In genomic region chr2:429142-429541, GRCh38 we compare ENCODE assay signal across 23 cellular contexts.
DNase-seq lines count a peak whose midpoint lies in the region; ATAC-seq and TF ChIP-seq lines count a peak whose summit lies in the region.
"Had no signal": no experiment of that assay in that cellular context is flagged by ENCODE, and none has a peak within 500 bp of the region (broad histone marks: within the 10 kb centered on the region; RNA-seq: fewer than 3 reads in every experiment).

No MANE protein-coding gene starts in this region.

- H3K4me3 ChIP-seq in OCI-LY7 (ENCODE audit: low read depth, low read length, poor library complexity, severe bottlenecking), result no peak overlapping the region
- no peak overlapping the region for H3K4me3 ChIP-seq in body of pancreas
- H3K4me3 ChIP-seq in thyroid gland (replicated peaks in 1 of 3), result no peak overlapping the region
- H3K4me3 ChIP-seq: psoas muscle, skin epidermis, vagina had no signal

- no peak overlapping the region for H3K4me2 ChIP-seq in OCI-LY7 (ENCODE audit: low read length)

- H3K9me3 ChIP-seq in OCI-LY7 (ENCODE audit: low read length) (no peaks in the 10 kb centered on the region), body of pancreas (no peaks in the 10 kb centered on the region), thyroid gland (no peaks in the 10 kb centered on the region)
- H3K9me3 ChIP-seq: psoas muscle, vagina had no signal

- BruUV-seq in OCI-LY7 (replicated peaks; lab: Mats Ljungman, UMichigan), result no TSS peak

- peaks cover 1% of the 10 kb centered on the region for H3K36me3 Mint-ChIP-seq in activated T-cell treated with anti-CD3 and anti-CD28 coated beads, Interleukin-2, amount 50 U/mL, for 4 hours (ENCODE audit: insufficient read depth)
- H3K36me3 Mint-ChIP-seq in effector memory CD8-positive, alpha-beta T cell (ENCODE audit: insufficient read depth), result peaks cover 4% of the 10 kb centered on the region
- peaks cover 0 to 3% of the 10 kb centered on the region in 2 donors for H3K36me3 Mint-ChIP-seq in stimulated activated naive B cell treated with anti-CD40 and anti-IgM and Interleukin-4, amounts not matched to agents 10 μg/mL and 1 μg/mL and 100 μg/mL, for 72 hours

- WGBS in body of pancreas, 2 donors, result 89 to 92% methylated on average over 7 of the region's 7 CpGs
- 96 to 97% methylated on average over 7 of the region's 7 CpGs for WGBS in thyroid gland, 2 donors

- POLR2A ChIA-PET in OCI-LY7 (lab: Charles Lee), result no interaction called here

- peak overlapping the region; percentile 57; the same call in 1 of the 2 replicates for H2AFZ ChIP-seq in OCI-LY7 (ENCODE audit: low read length)

- H4K20me1 ChIP-seq in OCI-LY7 (ENCODE audit: insufficient read depth, low read length), result no peaks in the 10 kb centered on the region

- H3K4me1 ChIP-seq in OCI-LY7 (ENCODE audit: insufficient read depth, low read length, poor library complexity, severe bottlenecking) (no peaks in the 10 kb centered on the region), body of pancreas (no peaks in the 10 kb centered on the region), thyroid gland (no peaks in the 10 kb centered on the region)
- H3K4me1 ChIP-seq: psoas muscle, vagina had no signal

- TF ChIP-seq CTCF in OCI-LY7 (conservative IDR thresholded peaks at IDR 0.05; ENCODE audit: low read length), result no peak
- TF ChIP-seq CTCF in body of pancreas (IDR thresholded peaks at IDR 0.05), result no peak
- TF ChIP-seq CTCF in thyroid gland (IDR thresholded peaks at IDR 0.05), result no peak

- TF ChIP-seq POLR2A in body of pancreas (IDR thresholded peaks at IDR 0.05) (no peak), thyroid gland (IDR thresholded peaks at IDR 0.05) (no peak)

- H3K79me2 ChIP-seq in OCI-LY7 (ENCODE audit: insufficient read depth, low read depth, low read length), result no peaks in the 10 kb centered on the region

- H3K4me1 Mint-ChIP-seq in activated T-cell treated with anti-CD3 and anti-CD28 coated beads, Interleukin-2, amount 50 U/mL, for 4 hours (ENCODE audit: low read depth), result peaks cover 26% of the 10 kb centered on the region
- peaks cover 26 to 30% of the 10 kb centered on the region in 2 donors for H3K4me1 Mint-ChIP-seq in effector memory CD8-positive, alpha-beta T cell (ENCODE audit: low read depth in 2 of 2)
- H3K4me1 Mint-ChIP-seq in stimulated activated naive B cell treated with anti-CD40 and anti-IgM and Interleukin-4, amounts not matched to agents 10 μg/mL and 1 μg/mL and 100 μg/mL, for 72 hours, result peaks cover 19 to 27% of the 10 kb centered on the region in 2 donors

- H3K9me3 Mint-ChIP-seq in activated T-cell treated with anti-CD3 and anti-CD28 coated beads, Interleukin-2, amount 50 U/mL, for 4 hours, result no peaks in the 10 kb centered on the region
- peaks cover 0 to 3% of the 10 kb centered on the region in 2 donors for H3K9me3 Mint-ChIP-seq in effector memory CD8-positive, alpha-beta T cell
- no peaks in the 10 kb centered on the region for H3K9me3 Mint-ChIP-seq in stimulated activated naive B cell treated with anti-CD40 and anti-IgM and Interleukin-4, amounts not matched to agents 10 μg/mL and 1 μg/mL and 100 μg/mL, for 72 hours
- H3K9me3 Mint-ChIP-seq: neural crest cell had no signal

- peak overlapping the region; percentile 77 for H3K4me3 Mint-ChIP-seq in activated T-cell treated with anti-CD3 and anti-CD28 coated beads, Interleukin-2, amount 50 U/mL, for 4 hours
- peak overlapping the region; percentile 81 to 82 for H3K4me3 Mint-ChIP-seq in effector memory CD8-positive, alpha-beta T cell
- H3K4me3 Mint-ChIP-seq in stimulated activated naive B cell treated with anti-CD40 and anti-IgM and Interleukin-4, amounts not matched to agents 10 μg/mL and 1 μg/mL and 100 μg/mL, for 72 hours, result peak overlapping the region; percentile 69 to 85
- H3K4me3 Mint-ChIP-seq: neural crest cell had no signal

- peak overlapping the region; percentile 94 to 96 for H3K27ac Mint-ChIP-seq in effector memory CD8-positive, alpha-beta T cell
- peak overlapping the region; percentile 91 for H3K27ac Mint-ChIP-seq in stimulated activated naive B cell treated with anti-CD40 and anti-IgM and Interleukin-4, amounts not matched to agents 10 μg/mL and 1 μg/mL and 100 μg/mL, for 72 hours

- no peaks in the 10 kb centered on the region for H3K27me3 ChIP-seq in body of pancreas
- no peaks in the 10 kb centered on the region for H3K27me3 ChIP-seq in thyroid gland
- H3K27me3 ChIP-seq: vagina had no signal

- no peaks in the 10 kb centered on the region for H3K9me2 ChIP-seq in OCI-LY7 (ENCODE audit: insufficient read depth, low read length)

- H3K27ac ChIP-seq in OCI-LY7 (ENCODE audit: low read depth, low read length, poor library complexity, severe bottlenecking) (no peak overlapping the region), body of pancreas (no peak overlapping the region), thyroid gland (no peak overlapping the region)
- H3K27ac ChIP-seq: psoas muscle, vagina had no signal

- CTCF ChIA-PET in OCI-LY7 (lab: Charles Lee; ENCODE audit: unreplicated experiment), result no interaction called here

- intact Hi-C loops in OCI-LY7 (cut with micrococcal nuclease; ENCODE audit: unreplicated experiment), result no loop called here
- intact Hi-C loops in body of pancreas (cut with DNase I), result no loop called here
- intact Hi-C loops in thyroid gland (cut with DNase I), result no loop called here

- ATAC-seq in activated T-cell treated with anti-CD3 and anti-CD28 coated beads, Interleukin-2, amount 50 U/mL, for 4 hours, result no peak
- no peak for ATAC-seq in effector memory CD8-positive, alpha-beta T cell (replicated peaks)
- no peak for ATAC-seq in stimulated activated naive B cell treated with anti-CD40 and anti-IgM and Interleukin-4, amounts not matched to agents 10 μg/mL and 1 μg/mL and 100 μg/mL, for 72 hours (replicated peaks)
- no peak for ATAC-seq in body of pancreas
- ATAC-seq: HCT116, PC-3, psoas muscle had no signal

- no peaks in the 10 kb centered on the region for H3K36me3 ChIP-seq in OCI-LY7 (ENCODE audit: insufficient read depth, low read length)
- H3K36me3 ChIP-seq in body of pancreas (replicated peaks in 1 of 2; ENCODE audit: insufficient read depth in 1 of 2, low read depth in 2 of 2), result no peaks in the 10 kb centered on the region
- H3K36me3 ChIP-seq in thyroid gland, result no peaks in the 10 kb centered on the region
- H3K36me3 ChIP-seq: vagina had no signal

- DNase-seq in activated T-cell treated with anti-CD3 and anti-CD28 coated beads, Interleukin-2, amount 50 U/mL, for 4 hours, result no peak
- no peak for DNase-seq in activated T-cell treated with anti-CD3 and anti-CD28 coated beads, Interleukin-2, amount 50 U/mL, for 1 hour
- DNase-seq in OCI-LY7 (ENCODE audit: low spot score) (no peak), body of pancreas (no peak), thyroid gland (no peak), NCI-H526 (lab: John Stamatoyannopoulos, UW) (no peak)
- no peak for DNase-seq in effector memory CD8-positive, alpha-beta T cell
- DNase-seq in stimulated activated naive B cell treated with anti-CD40 and anti-IgM and Interleukin-4, amounts not matched to agents 10 μg/mL and 1 μg/mL and 100 μg/mL, for 72 hours, result no peak
- DNase-seq: activated CD4-positive, CD25-positive, alpha-beta regulatory T cell treated with anti-CD3 and anti-CD28 coated beads, Interleukin-2, amount 50 U/mL, for 72 hours; COR-L47; DND-41; effector CD8-positive, alpha-beta T cell; NCI-H1436 treated with DMSO at 0.1 percent for 48 hours; NCI-H2171 treated with DMSO at 0.1 percent for 48 hours; NCI-H748 treated with DMSO at 0.1 percent for 48 hours; PC-3; psoas muscle; stimulated activated CD4-positive, alpha-beta T cell treated with anti-CD3 and anti-CD28 coated beads, Interleukin-2, amount 100 ng/mL, for 48 hours; T1000 had no signal

- no peaks in the 10 kb centered on the region for H3K27me3 Mint-ChIP-seq in activated T-cell treated with anti-CD3 and anti-CD28 coated beads, Interleukin-2, amount 50 U/mL, for 4 hours (ENCODE audit: low read depth)
- H3K27me3 Mint-ChIP-seq in effector memory CD8-positive, alpha-beta T cell, result no peaks in the 10 kb centered on the region
- H3K27me3 Mint-ChIP-seq in stimulated activated naive B cell treated with anti-CD40 and anti-IgM and Interleukin-4, amounts not matched to agents 10 μg/mL and 1 μg/mL and 100 μg/mL, for 72 hours, result no peaks in the 10 kb centered on the region
